3 cellular contexts compared by ENCODE assay signal in the genomic region with DNA sequence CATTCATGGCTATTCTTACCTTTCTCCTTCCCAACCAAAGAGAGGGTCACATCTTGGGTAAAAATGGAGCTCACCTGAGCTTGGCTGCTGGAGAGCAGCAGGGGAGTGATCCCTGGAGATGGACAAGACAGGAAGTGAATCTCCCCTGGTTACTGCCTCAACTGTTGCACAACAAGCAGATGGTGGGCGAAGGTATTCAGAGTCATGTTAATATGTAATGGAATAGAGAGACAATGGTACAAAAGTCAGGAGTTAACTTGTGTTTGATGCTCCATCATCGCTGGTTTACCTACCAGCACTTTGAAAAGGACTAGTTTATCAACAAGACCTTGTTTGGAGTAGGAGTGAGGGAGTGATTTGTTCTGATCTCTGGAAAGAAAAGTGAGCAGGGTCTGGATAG.
TF ChIP-seq lines count a peak whose summit lies in the region.

No MANE protein-coding gene starts in this region.

TF ChIP-seq in A549, 52 proteins besides CTCF, POLR2A, EP300 and RAD21:
- TF ChIP-seq FOSL2 (IDR thresholded peaks at IDR 0.05): no peak
- TF ChIP-seq FOSL2 (CRISPR knock-in tag; IDR thresholded peaks at IDR 0.05): no peak
- 0 out of 4 replicates have a peak, but pooled peaks of 1 of the 2 experiments have one; percentile 18 for TF ChIP-seq CEBPB (IDR thresholded peaks at IDR 0.05)

TF ChIP-seq in IMR-90, 13 proteins besides CTCF, POLR2A, EP300 and RAD21:
- TF ChIP-seq RFX5 (IDR thresholded peaks at IDR 0.05; ENCODE audit: low read depth, low read length) (no peak), CEBPB (IDR thresholded peaks at IDR 0.05; ENCODE audit: low read depth, low read length) (peak; percentile 70), SMC3 (IDR thresholded peaks at IDR 0.05; ENCODE audit: low read depth, low read length) (no peak), ELK1 (IDR thresholded peaks at IDR 0.05; ENCODE audit: borderline replicate concordance, low read depth, low read length) (no peak)

TF ChIP-seq in H1, 55 proteins besides CTCF, POLR2A, EP300 and RAD21:
- TF ChIP-seq TEAD4 (IDR thresholded peaks at IDR 0.05; ENCODE audit: low read depth, low read length) (no peak), CEBPB (IDR thresholded peaks at IDR 0.05; ENCODE audit: low read depth, low read length) (0 out of 2 replicates have a peak, but pooled peaks have one; percentile 12), NRF1 (IDR thresholded peaks at IDR 0.05; ENCODE audit: low read depth, low read length) (no peak), RXRA (IDR thresholded peaks at IDR 0.05; ENCODE audit: insufficient read depth, low read depth, low read length) (no peak)
- TF ChIP-seq, protein P1, sequence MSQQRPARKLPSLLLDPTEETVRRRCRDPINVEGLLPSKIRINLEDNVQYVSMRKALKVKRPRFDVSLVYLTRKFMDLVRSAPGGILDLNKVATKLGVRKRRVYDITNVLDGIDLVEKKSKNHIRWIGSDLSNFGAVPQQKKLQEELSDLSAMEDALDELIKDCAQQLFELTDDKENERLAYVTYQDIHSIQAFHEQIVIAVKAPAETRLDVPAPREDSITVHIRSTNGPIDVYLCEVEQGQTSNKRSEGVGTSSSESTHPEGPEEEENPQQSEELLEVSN (IDR thresholded peaks at IDR 0.05): no peak
TF ChIP-seq in H1: peak in this region for 1.
